In the genomic region with DNA sequence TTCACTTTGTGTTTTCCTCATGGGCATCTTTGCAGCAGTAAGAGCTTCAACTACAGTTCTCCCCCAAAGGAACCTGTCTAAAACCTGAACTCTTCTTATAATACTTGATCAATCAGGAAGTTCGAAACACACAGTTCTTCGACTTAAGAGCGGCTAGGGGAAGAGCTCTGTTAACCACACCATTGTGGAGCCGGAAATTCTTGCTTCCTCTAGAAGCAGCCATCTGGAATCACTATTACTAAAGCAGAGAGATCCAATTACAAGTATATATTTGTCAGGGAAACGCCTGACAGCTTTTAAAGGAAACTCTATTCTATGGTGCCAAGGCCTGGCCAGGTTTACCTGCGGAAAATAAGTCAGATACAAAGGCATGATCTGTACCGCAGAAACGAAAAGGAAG, we compare ENCODE assay signal across 9 cellular contexts.
DNase-seq lines count a peak whose midpoint lies in the region; ATAC-seq and TF ChIP-seq lines count a peak whose summit lies in the region.
"Had no signal": no experiment of that assay in that cellular context is flagged by ENCODE, and none has a peak within 500 bp of the region (broad histone marks: within the 10 kb centered on the region; RNA-seq: fewer than 3 reads in every experiment).

No MANE protein-coding gene starts in this region.

- POLR2A ChIA-PET in GM10248 (lab: Yijun Ruan, JAX): no interaction called here
- POLR2A ChIA-PET in activated CD8-positive, alpha-beta T cell treated with anti-CD3 and anti-CD28 coated beads for 36 hours (lab: Charles Lee): interaction anchor here (1.1 kb wide), 1 partner anchor 9 kb away, joined by 3 read pairs; no protein-coding TSS in a partner anchor

- peak; percentile 88 for ATAC-seq in GM21619 (IDR thresholded peaks at IDR 0.05; ENCODE audit: unreplicated experiment)
- peak; percentile 55 for ATAC-seq in activated CD8-positive, alpha-beta T cell treated with anti-CD3 and anti-CD28 coated beads for 36 hours
- ATAC-seq in naive B cell (ENCODE audit: low read depth in 2 of 2): peak; percentile 97

- no peak overlapping the region for H3K27ac ChIP-seq in caudate nucleus (ENCODE audit: low read depth, low read length)
- H3K27ac ChIP-seq: epithelial cell of prostate had no signal

- no peaks in the 10 kb centered on the region for H3K27me3 Mint-ChIP-seq in activated CD8-positive, alpha-beta T cell treated with anti-CD3 and anti-CD28 coated beads for 36 hours
- no peaks in the 10 kb centered on the region for H3K27me3 Mint-ChIP-seq in naive B cell

- H3K27me3 ChIP-seq in H7 (ENCODE audit: control insufficient read depth, insufficient read depth, low read length): no peaks in the 10 kb centered on the region

- H3K4me1 Mint-ChIP-seq in activated CD8-positive, alpha-beta T cell treated with anti-CD3 and anti-CD28 coated beads for 36 hours (ENCODE audit: low read depth): peaks cover 49% of the 10 kb centered on the region
- peaks cover 18 to 29% (median 28%) of the 10 kb centered on the region in 3 donors for H3K4me1 Mint-ChIP-seq in naive B cell

- DNase-seq in GM10248 (ENCODE audit: extremely low spot score): peak; percentile 11
- peak; percentile 35 for DNase-seq in NCI-H1436 (lab: John Stamatoyannopoulos, UW)
- peak; percentile 34 for DNase-seq in activated CD8-positive, alpha-beta T cell treated with anti-CD3 and anti-CD28 coated beads for 36 hours
- DNase-seq in naive B cell: peak; percentile 52
- DNase-seq in NK-92 (lab: John Stamatoyannopoulos, UW; ENCODE audit: unreplicated experiment): no peak
- no peak for DNase-seq in H7
- DNase-seq in caudate nucleus (lab: John Stamatoyannopoulos, UW): no peak

- H3K4me3 ChIP-seq in H7 (ENCODE audit: insufficient read depth, low read depth, low read length): no peak overlapping the region

- intact Hi-C loops in activated CD8-positive, alpha-beta T cell treated with anti-CD3 and anti-CD28 coated beads for 36 hours (cut with micrococcal nuclease): no loop called here

- no peak for TF ChIP-seq CTCF in GM10248 (IDR thresholded peaks at IDR 0.05; ENCODE audit: control extremely low read depth, extremely low read depth, low read depth, missing control alignments)
- no peak for TF ChIP-seq CTCF in activated CD8-positive, alpha-beta T cell treated with anti-CD3 and anti-CD28 coated beads for 36 hours (IDR thresholded peaks at IDR 0.05)

- no peaks in the 10 kb centered on the region for H3K36me3 ChIP-seq in H7 (replicated peaks; ENCODE audit: control insufficient read depth, insufficient read depth, low read length)

- peak overlapping the region; percentile 99 for H3K27ac Mint-ChIP-seq in activated CD8-positive, alpha-beta T cell treated with anti-CD3 and anti-CD28 coated beads for 36 hours
- H3K27ac Mint-ChIP-seq in naive B cell: peak overlapping the region in 2 of 6 donors; percentile 4 to 66

- H3K9me3 Mint-ChIP-seq in activated CD8-positive, alpha-beta T cell treated with anti-CD3 and anti-CD28 coated beads for 36 hours: peaks cover 14% of the 10 kb centered on the region
- peaks cover 0 to 9% (median 0%) of the 10 kb centered on the region in 7 donors for H3K9me3 Mint-ChIP-seq in naive B cell

- H3K36me3 Mint-ChIP-seq in activated CD8-positive, alpha-beta T cell treated with anti-CD3 and anti-CD28 coated beads for 36 hours (ENCODE audit: low read depth): peaks cover 26% of the 10 kb centered on the region
- no peaks in the 10 kb centered on the region for H3K36me3 Mint-ChIP-seq in naive B cell

- peak overlapping the region; percentile 69 for H3K4me3 Mint-ChIP-seq in activated CD8-positive, alpha-beta T cell treated with anti-CD3 and anti-CD28 coated beads for 36 hours
- H3K4me3 Mint-ChIP-seq in naive B cell: peak overlapping the region; percentile 2 to 88 (median 68)

- CTCF ChIA-PET in GM10248 (lab: Yijun Ruan, JAX): interaction anchor here (1.1 to 2.2 kb wide), 4 partner anchors 8 to 39 kb away, joined by 3 to 6 read pairs (median 4); no protein-coding TSS in a partner anchor
- CTCF ChIA-PET in activated CD8-positive, alpha-beta T cell treated with anti-CD3 and anti-CD28 coated beads for 36 hours (lab: Charles Lee): interaction anchor here (0.7 to 1.8 kb wide), 3 partner anchors 9 to 144 kb away, joined by 3 to 6 read pairs (median 3); no protein-coding TSS in a partner anchor

Comparison
In these comparisons a context has a peak if more than half of its experiments do, and no peak if none do; other contexts are left out.
1. DNase-seq: peak in GM10248 (single experiment), NCI-H1436 (single experiment), activated CD8-positive, alpha-beta T cell treated with anti-CD3 and anti-CD28 coated beads for 36 hours (single experiment) and naive B cell (single experiment); none in NK-92 (single experiment), H7 (single experiment) and caudate nucleus (0 of 61).
2. Peak in every context shown above with its lines, with median percentiles within 50 percentile points of each other: ATAC-seq.